ENCODE assay signal across 23 cellular contexts in the genomic region with DNA sequence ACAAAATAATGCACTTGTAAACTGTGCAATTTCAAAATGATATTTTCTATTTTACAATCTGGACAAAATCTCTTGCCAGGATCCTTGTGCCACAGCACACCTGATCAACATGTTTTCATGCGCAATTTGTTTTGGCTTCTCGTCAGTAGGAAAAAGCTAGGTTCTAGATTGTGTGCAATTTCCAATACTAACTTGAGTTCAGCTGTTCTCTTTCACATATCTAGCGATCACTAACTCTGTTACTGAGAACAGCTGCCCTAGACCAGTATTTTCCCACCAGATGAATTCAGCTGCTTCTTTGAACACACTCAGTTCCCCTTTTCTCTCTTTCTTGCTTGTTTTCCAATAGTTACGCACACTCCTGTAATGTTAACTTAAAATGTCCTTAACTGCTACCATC.
DNase-seq lines count a peak whose midpoint lies in the region; ATAC-seq, FAIRE-seq and TF ChIP-seq lines count a peak whose summit lies in the region.
"Had no signal": no experiment of that assay in that cellular context is flagged by ENCODE, and none has a peak within 500 bp of the region (broad histone marks: within the 10 kb centered on the region; RNA-seq: fewer than 3 reads in every experiment).

No MANE protein-coding gene starts in this region.

- H3K27ac ChIP-seq in OCI-LY3 (ENCODE audit: low read length) (peak overlapping the region; percentile 61), body of pancreas (peak overlapping the region; percentile 58 to 80 (median 64)), pancreas (peak overlapping the region; percentile 42 to 73 (median 62)), RWPE1 (no peak overlapping the region)
- no peak overlapping the region for H3K27ac ChIP-seq in CD4-positive, alpha-beta memory T cell (ENCODE audit: low read depth, low read length)
- H3K27ac ChIP-seq: 22Rv1; A549; BLaER1 treated with 17β-estradiol and CSF1 and Interleukin-3, amounts not matched to agents 10 nM and 100 nM; C4-2B had no signal

- DNase-seq in Kasumi-1 (lab: John Stamatoyannopoulos, UW) (peak; percentile 2 to 8), body of pancreas (peak; percentile 58 to 81 (median 77)), pancreas (peak in 4 of 6 donors; percentile 12 to 82 (median 71)), RWPE1 (ENCODE audit: low spot score) (no peak), activated gamma-delta T cell (lab: John Stamatoyannopoulos, UW) (no peak)
- no peak for DNase-seq in CD4-positive, alpha-beta memory T cell
- DNase-seq: AML-193; Calu3; CD4-positive, alpha-beta T cell; CD8-positive, alpha-beta memory T cell; COR-L47; DMS79 treated with DMSO at 0.1 percent for 48 hours; GF-D8 had no signal

- peak overlapping the region; percentile 51 for H3K4me2 ChIP-seq in OCI-LY3 (ENCODE audit: low read length)
- H3K4me2 ChIP-seq: A549; BLaER1 treated with 17β-estradiol and CSF1 and Interleukin-3, amounts not matched to agents 10 nM and 100 nM had no signal

- ATAC-seq in body of pancreas, result peak; percentile 99
- ATAC-seq in pancreas, result peak; percentile 92 to 98 (median 94)
- ATAC-seq: A549 had no signal

- no peak overlapping the region for H3K27ac Mint-ChIP-seq in CD4-positive, alpha-beta memory T cell
- H3K27ac Mint-ChIP-seq: B cell; CD4-positive, alpha-beta T cell; CD8-positive, alpha-beta memory T cell had no signal

- H3K4me1 ChIP-seq in OCI-LY3 (ENCODE audit: low read length) (peaks cover 22% of the 10 kb centered on the region), body of pancreas (peaks cover 12% of the 10 kb centered on the region), pancreas (peaks cover 11 to 24% (median 22%) of the 10 kb centered on the region in 3 donors)
- H3K4me1 ChIP-seq in CD4-positive, alpha-beta memory T cell (ENCODE audit: insufficient read depth, low read length), result no peaks in the 10 kb centered on the region
- H3K4me1 ChIP-seq: A549; BLaER1 treated with 17β-estradiol and CSF1 and Interleukin-3, amounts not matched to agents 10 nM and 100 nM had no signal

- 0 out of 2 replicates have a peak overlapping the region, but pooled peaks have one; percentile 25 for H2AFZ ChIP-seq in OCI-LY3 (ENCODE audit: low read depth, low read length)

- H3K9me3 Mint-ChIP-seq in CD4-positive, alpha-beta memory T cell, result peaks cover 0 to 11% (median 0%) of the 10 kb centered on the region in 8 donors

- H3K79me2 ChIP-seq in OCI-LY3 (ENCODE audit: low read length), result no peaks in the 10 kb centered on the region

- H3K36me3 ChIP-seq in OCI-LY3 (replicated peaks; ENCODE audit: low read depth, low read length) (no peaks in the 10 kb centered on the region), body of pancreas (replicated peaks in 1 of 2; ENCODE audit: insufficient read depth in 1 of 2, low read depth in 2 of 2) (no peaks in the 10 kb centered on the region), pancreas (no peaks in the 10 kb centered on the region)
- H3K36me3 ChIP-seq in CD4-positive, alpha-beta memory T cell (ENCODE audit: insufficient read depth, low read length), result no peaks in the 10 kb centered on the region
- H3K36me3 ChIP-seq: BLaER1 treated with 17β-estradiol and CSF1 and Interleukin-3, amounts not matched to agents 10 nM and 100 nM had no signal

- no peaks in the 10 kb centered on the region for H4K20me1 ChIP-seq in OCI-LY3 (ENCODE audit: insufficient read depth, low read length)
- H4K20me1 ChIP-seq: BLaER1 treated with 17β-estradiol and CSF1 and Interleukin-3, amounts not matched to agents 10 nM and 100 nM had no signal

- H3K9ac ChIP-seq in OCI-LY3 (ENCODE audit: low read length), result no peak overlapping the region
- H3K9ac ChIP-seq: BLaER1 treated with 17β-estradiol and CSF1 and Interleukin-3, amounts not matched to agents 10 nM and 100 nM had no signal

- no peak for TF ChIP-seq POLR2A in body of pancreas (IDR thresholded peaks at IDR 0.05)

- CTCF ChIA-PET in RWPE1 (lab: Yijun Ruan, JAX), result no interaction called here
- CTCF ChIA-PET in CD4-positive, alpha-beta memory T cell (lab: Charles Lee; ENCODE audit: partially characterized antibody), result no interaction called here

- FAIRE-seq in pancreas (lab: Jason Lieb, UNC), result no peak
- FAIRE-seq: A549, D721Med, G401.6, GM12891, GM19239 had no signal

- H3K36me3 Mint-ChIP-seq in CD4-positive, alpha-beta memory T cell, result no peaks in the 10 kb centered on the region
- H3K36me3 Mint-ChIP-seq: CD8-positive, alpha-beta memory T cell had no signal

- H3K27me3 ChIP-seq in OCI-LY3 (ENCODE audit: low read depth, low read length) (no peaks in the 10 kb centered on the region), body of pancreas (no peaks in the 10 kb centered on the region), pancreas (no peaks in the 10 kb centered on the region)
- H3K27me3 ChIP-seq in CD4-positive, alpha-beta memory T cell (ENCODE audit: insufficient read depth, low read length), result no peaks in the 10 kb centered on the region

- no peak for TF ChIP-seq CTCF in OCI-LY3 (IDR thresholded peaks at IDR 0.05; ENCODE audit: low read depth, low read length)
- peak in 1 of 7 experiments; percentile 12 for TF ChIP-seq CTCF in body of pancreas (IDR thresholded peaks at IDR 0.05)
- TF ChIP-seq CTCF in pancreas (IDR thresholded peaks at IDR 0.05), result no peak
- TF ChIP-seq CTCF in RWPE1 (conservative IDR thresholded peaks at IDR 0.05; ENCODE audit: low read depth), result no peak

- WGBS in body of pancreas, 2 donors, result 38 to 45% methylated on average over 4 of the region's 4 CpGs
- 34 to 41% methylated on average over 4 of the region's 4 CpGs for WGBS in pancreas, 2 donors

- no peak overlapping the region for H3K4me3 Mint-ChIP-seq in CD4-positive, alpha-beta memory T cell
- H3K4me3 Mint-ChIP-seq: B cell; CD4-positive, alpha-beta T cell; CD8-positive, alpha-beta memory T cell had no signal

- H3K4me3 ChIP-seq in OCI-LY3 (ENCODE audit: low read length), result peak overlapping the region; percentile 20; the same call in 1 of the 2 replicates
- H3K4me3 ChIP-seq in body of pancreas, result no peak overlapping the region
- no peak overlapping the region for H3K4me3 ChIP-seq in pancreas
- no peak overlapping the region for H3K4me3 ChIP-seq in CD4-positive, alpha-beta memory T cell (ENCODE audit: low read length in 2 of 2)
- H3K4me3 ChIP-seq: A549; BLaER1 treated with 17β-estradiol and CSF1 and Interleukin-3, amounts not matched to agents 10 nM and 100 nM had no signal

- no peaks in the 10 kb centered on the region for H3K9me3 ChIP-seq in OCI-LY3 (ENCODE audit: insufficient read depth, low read length)
- H3K9me3 ChIP-seq in body of pancreas, result no peaks in the 10 kb centered on the region
- peaks cover 0 to 3% (median 0%) of the 10 kb centered on the region in 4 donors for H3K9me3 ChIP-seq in pancreas
- no peaks in the 10 kb centered on the region for H3K9me3 ChIP-seq in CD4-positive, alpha-beta memory T cell (ENCODE audit: control insufficient read depth in 1 of 2, low read length in 2 of 2)
- H3K9me3 ChIP-seq: A549 had no signal

- POLR2A ChIA-PET in RWPE1 (lab: Yijun Ruan, JAX; ENCODE audit: low non-redundant PET), result no interaction called here
- POLR2A ChIA-PET in CD4-positive, alpha-beta memory T cell (lab: Charles Lee; ENCODE audit: partially characterized antibody), result no interaction called here

- H3K4me1 Mint-ChIP-seq in CD4-positive, alpha-beta memory T cell, result no peaks in the 10 kb centered on the region
- H3K4me1 Mint-ChIP-seq: B cell; CD8-positive, alpha-beta memory T cell had no signal

- H3K27me3 Mint-ChIP-seq in CD4-positive, alpha-beta memory T cell, result no peaks in the 10 kb centered on the region
- H3K27me3 Mint-ChIP-seq: B cell; CD4-positive, alpha-beta T cell; CD8-positive, alpha-beta memory T cell had no signal

- intact Hi-C loops in body of pancreas (cut with DNase I) (no loop called here), pancreas (cut with DNase I) (no loop called here)
- intact Hi-C loops in CD4-positive, alpha-beta memory T cell (cut with micrococcal nuclease), result no loop called here

Comparison
In these comparisons a context has a peak if more than half of its experiments do, and no peak if none do; other contexts are left out.
1. DNase-seq: peak in Kasumi-1 (2 of 2), body of pancreas (4 of 4) and pancreas (4 of 6); none in RWPE1 (single experiment), CD4-positive, alpha-beta memory T cell (0 of 5) and activated gamma-delta T cell (single experiment).
2. H3K27ac ChIP-seq: peak in OCI-LY3 (single experiment), body of pancreas (4 of 4) and pancreas (4 of 4); none in RWPE1 (single experiment) and CD4-positive, alpha-beta memory T cell (single experiment).